Comparison of ENCODE assay signal across 20 cellular contexts in the genomic region with DNA sequence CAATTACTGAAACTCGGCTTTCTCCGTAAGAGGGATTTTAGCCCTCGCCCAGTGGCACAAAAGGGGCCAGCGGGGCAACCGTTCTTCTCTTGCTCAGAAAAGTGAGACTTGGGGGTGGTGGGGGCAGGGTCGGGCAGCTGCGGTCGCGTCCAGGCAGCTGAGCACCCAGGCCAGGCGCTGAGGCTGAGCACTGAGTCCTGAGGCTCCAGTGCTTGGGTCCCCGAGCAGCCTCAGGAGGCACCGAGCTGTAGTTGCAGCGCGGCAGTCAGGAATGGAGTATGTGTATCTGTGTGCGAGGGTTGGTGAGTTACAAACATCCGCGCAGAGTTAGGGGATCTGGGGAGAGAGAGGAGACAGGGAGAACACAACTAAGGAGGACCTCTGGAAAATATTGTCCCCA. TPM values are rescaled to one million over a fixed set of nuclear protein-coding genes. Genes with fewer than 3 reads are reported as not detected.
DNase-seq lines count a peak whose midpoint lies in the region; ATAC-seq and TF ChIP-seq lines count a peak whose summit lies in the region.
"Had no signal": no experiment of that assay in that cellular context is flagged by ENCODE, and none has a peak within 500 bp of the region (broad histone marks: within the 10 kb centered on the region; RNA-seq: fewer than 3 reads in every experiment).

No MANE protein-coding gene starts in this region.

- no TSS peak for BruUV-seq in MCF 10A (replicated peaks; lab: Mats Ljungman, UMichigan)

- TF ChIP-seq CTCF in breast epithelium (IDR thresholded peaks at IDR 0.05), result no peak
- no peak for TF ChIP-seq CTCF in MCF 10A (IDR thresholded peaks at IDR 0.05; ENCODE audit: unreplicated experiment)
- TF ChIP-seq CTCF in fibroblast of mammary gland (conservative IDR thresholded peaks at IDR 0.05; ENCODE audit: control insufficient read depth, insufficient read depth, low read depth, low read length), result no peak
- TF ChIP-seq CTCF in osteoblast (IDR thresholded peaks at IDR 0.05; ENCODE audit: extremely low read depth, low read depth, low read length), result no peak
- no peak for TF ChIP-seq CTCF in type B pancreatic cell (conservative IDR thresholded peaks at IDR 0.05)

- no peak overlapping the region for H3K27ac Mint-ChIP-seq in MCF 10A (ENCODE audit: low read depth, unreplicated experiment)
- no peak overlapping the region for H3K27ac Mint-ChIP-seq in type B pancreatic cell
- H3K27ac Mint-ChIP-seq: activated T-helper 1 cell treated with anti-CD3 and anti-CD28 coated beads, Interleukin-12 subunit alpha, Interleukin-12 subunit beta, Interleukin-2, Interleukin-4 antibody, amounts not matched to agents 30 ng/mL and 10 ng/mL and 1 ng/mL, durations not matched to agents 14 hours and 24 hours and 36 hours had no signal

- H3K4me1 Mint-ChIP-seq in MCF 10A (ENCODE audit: insufficient read depth, unreplicated experiment) (peaks cover 18% of the 10 kb centered on the region), type B pancreatic cell (ENCODE audit: unreplicated experiment) (peaks cover 43% of the 10 kb centered on the region)

- no peak overlapping the region for H2AFZ ChIP-seq in osteoblast (ENCODE audit: low read length)

- H3K79me2 ChIP-seq in osteoblast (ENCODE audit: insufficient read depth, low read length), result peaks cover 99% of the 10 kb centered on the region

- TF ChIP-seq POLR2A in breast epithelium (IDR thresholded peaks at IDR 0.05), result no peak

- H3K27me3 ChIP-seq in breast epithelium, result no peaks in the 10 kb centered on the region
- no peaks in the 10 kb centered on the region for H3K27me3 ChIP-seq in osteoblast (ENCODE audit: insufficient read depth, low read length)

- H3K36me3 Mint-ChIP-seq in MCF 10A (ENCODE audit: insufficient read depth, unreplicated experiment), result peaks cover 2% of the 10 kb centered on the region
- peaks cover 4% of the 10 kb centered on the region for H3K36me3 Mint-ChIP-seq in type B pancreatic cell

- no peak overlapping the region for H3K4me3 Mint-ChIP-seq in MCF 10A (ENCODE audit: unreplicated experiment)
- H3K4me3 Mint-ChIP-seq in type B pancreatic cell, result peak overlapping the region; percentile 66
- H3K4me3 Mint-ChIP-seq: activated T-helper 1 cell treated with anti-CD3 and anti-CD28 coated beads, Interleukin-12 subunit alpha, Interleukin-12 subunit beta, Interleukin-2, Interleukin-4 antibody, amounts not matched to agents 30 ng/mL and 10 ng/mL and 1 ng/mL, durations not matched to agents 14 hours and 24 hours and 36 hours had no signal

- CTCF ChIA-PET in MCF 10A (lab: Yijun Ruan, JAX), result interaction anchor here (0.6 to 5.6 kb wide), 9 partner anchors 8 to 355 kb away, joined by 3 to 40 read pairs (median 5); a partner anchor contains a TSS

- no peak for ATAC-seq in HG03097 (IDR thresholded peaks at IDR 0.05; ENCODE audit: low FRiP score, unreplicated experiment)
- ATAC-seq: left lobe of liver; right lobe of liver; stimulated activated naive CD8-positive, alpha-beta T cell treated with anti-CD3 and anti-CD28 coated beads, Interleukin-15, Interleukin-2, amounts not matched to agents 100 U/mL and 50 U/mL, for 24 hours had no signal

- POLR2A ChIA-PET in MCF 10A (lab: Yijun Ruan, JAX), result interaction anchor here (0.9 to 1.6 kb wide), 3 partner anchors 9 to 25 kb away, joined by 4 to 8 read pairs (median 6); a partner anchor contains a TSS

- H3K27ac ChIP-seq in breast epithelium, result peak overlapping the region; percentile 99
- H3K27ac ChIP-seq in osteoblast (ENCODE audit: low read depth, low read length), result peak overlapping the region; percentile 42
- H3K27ac ChIP-seq: 22Rv1, right lobe of liver had no signal

- H3K9me3 ChIP-seq in breast epithelium (no peaks in the 10 kb centered on the region), osteoblast (ENCODE audit: low read depth, low read length) (no peaks in the 10 kb centered on the region)
- H3K9me3 ChIP-seq: Caco-2, HAP-1, right lobe of liver had no signal

- H3K4me3 ChIP-seq in breast epithelium, result peak overlapping the region; percentile 30 to 60 (median 30)
- H3K4me3 ChIP-seq in fibroblast of mammary gland (ENCODE audit: control insufficient read depth, low read depth, low read length), result peak overlapping the region; percentile 33
- peak overlapping the region; percentile 40 for H3K4me3 ChIP-seq in osteoblast (ENCODE audit: insufficient read depth, low read length)
- H3K4me3 ChIP-seq: HAP-1, right lobe of liver had no signal

- H4K20me1 ChIP-seq in osteoblast (ENCODE audit: insufficient read depth, low read length), result peaks cover 48% of the 10 kb centered on the region

- peaks cover 0 to 20% of the 10 kb centered on the region in 2 donors for H3K4me1 ChIP-seq in breast epithelium
- peaks cover 69% of the 10 kb centered on the region for H3K4me1 ChIP-seq in osteoblast (ENCODE audit: insufficient read depth, low read length)
- H3K4me1 ChIP-seq: right lobe of liver had no signal

- intact Hi-C loops in breast epithelium (cut with DNase I; ENCODE audit: low total_unique reads) (no loop called here), MCF 10A (cut with micrococcal nuclease) (no loop called here)

- H3K4me2 ChIP-seq in osteoblast (ENCODE audit: insufficient read depth, low read length), result peak overlapping the region; percentile 70

- DNase-seq in breast epithelium (ENCODE audit: low spot score in 2 of 2) (peak in 1 of 2 donors; percentile 47), MCF 10A (ENCODE audit: unreplicated experiment) (no peak), fibroblast of mammary gland (ENCODE audit: low read depth) (no peak), osteoblast (ENCODE audit: insufficient read length, low spot score, missing footprints) (no peak), type B pancreatic cell (ENCODE audit: extremely low spot score, unreplicated experiment) (no peak), GOT3 (lab: John Stamatoyannopoulos, UW) (no peak)
- no peak for DNase-seq in activated effector memory CD4-positive, alpha-beta T cell treated with anti-CD3 and anti-CD28 coated beads, Interleukin-2, amount 50 U/mL, for 16 hours
- DNase-seq: Caco-2; NCI-H2081; NK-92 treated with Interleukin-12 subunit alpha and Interleukin-12 subunit beta, amount 100 ng/mL, for 24 hours; RPMI8226; stimulated activated CD4-positive, alpha-beta T cell treated with anti-CD3 and anti-CD28 coated beads, Interleukin-2, amount 100 ng/mL, for 24 hours; stimulated activated naive CD8-positive, alpha-beta T cell treated with anti-CD3 and anti-CD28 coated beads, Interleukin-15, Interleukin-2, amounts not matched to agents 100 U/mL and 50 U/mL, for 24 hours had no signal

- no peaks in the 10 kb centered on the region for H3K36me3 ChIP-seq in breast epithelium
- peaks cover 5% of the 10 kb centered on the region for H3K36me3 ChIP-seq in osteoblast (ENCODE audit: insufficient read depth, low read length)
- H3K36me3 ChIP-seq: HAP-1, right lobe of liver had no signal

- H3K9me3 Mint-ChIP-seq in MCF 10A (ENCODE audit: unreplicated experiment), result no peaks in the 10 kb centered on the region
- no peaks in the 10 kb centered on the region for H3K9me3 Mint-ChIP-seq in type B pancreatic cell
- H3K9me3 Mint-ChIP-seq: activated T-helper 1 cell treated with anti-CD3 and anti-CD28 coated beads, Interleukin-12 subunit alpha, Interleukin-12 subunit beta, Interleukin-2, Interleukin-4 antibody, amounts not matched to agents 30 ng/mL and 10 ng/mL and 1 ng/mL, durations not matched to agents 14 hours and 24 hours and 36 hours had no signal

- H3K27me3 Mint-ChIP-seq in MCF 10A (ENCODE audit: insufficient read depth, unreplicated experiment) (no peaks in the 10 kb centered on the region), type B pancreatic cell (peaks cover 95% of the 10 kb centered on the region)

RNA-seq across cellular contexts. Expression of a gene that starts 4.1 kb away (rescaled TPM):
- total RNA-seq in breast epithelium (1 to 10 TPM; 3.3 to 4.1 (median 4.0) TPM), MCF 10A (2022) (7.1 and 11.5 TPM in 2 replicates), osteoblast (5.6 and 7.2 TPM in 2 replicates), type B pancreatic cell (ENCODE audit: low replicate concordance) (4.8 and 23.0 TPM in 2 replicates)
- total RNA-seq: activated T-helper 1 cell treated with anti-CD3 and anti-CD28 coated beads, Interleukin-12 subunit alpha, Interleukin-12 subunit beta, Interleukin-2, Interleukin-4 antibody, amounts not matched to agents 30 ng/mL and 10 ng/mL and 1 ng/mL, durations not matched to agents 14 hours and 24 hours and 36 hours; left lobe of liver; osteocyte; right lobe of liver had no signal

RNA-seq across cellular contexts. Expression of a gene that starts 8.7 kb away (rescaled TPM):
- total RNA-seq in breast epithelium (under 1 TPM; 0.73 to 0.98 (median 0.96) TPM), MCF 10A (2022) (0.74 TPM in 1 of 2 replicates, not detected in the other), osteoblast (1.8 and 2.1 TPM in 2 replicates), type B pancreatic cell (ENCODE audit: low replicate concordance) (1.9 and 56.9 TPM in 2 replicates)
- total RNA-seq: activated T-helper 1 cell treated with anti-CD3 and anti-CD28 coated beads, Interleukin-12 subunit alpha, Interleukin-12 subunit beta, Interleukin-2, Interleukin-4 antibody, amounts not matched to agents 30 ng/mL and 10 ng/mL and 1 ng/mL, durations not matched to agents 14 hours and 24 hours and 36 hours; left lobe of liver; osteocyte; right lobe of liver had no signal

RNA-seq across cellular contexts. Expression of a gene that starts 15.3 kb away (rescaled TPM):
- 1 to 10 TPM in 2 of 3 donors, under 1 TPM in 1; 0.73 to 5.4 (median 2.0) TPM for total RNA-seq in breast epithelium
- total RNA-seq in MCF 10A (2022), result 6.0 and 6.9 TPM in 2 replicates
- 3.2 and 5.1 TPM in 2 replicates for total RNA-seq in osteoblast
- total RNA-seq in type B pancreatic cell (ENCODE audit: low replicate concordance), result 0.77 and 1.5 TPM in 2 replicates
- total RNA-seq: activated T-helper 1 cell treated with anti-CD3 and anti-CD28 coated beads, Interleukin-12 subunit alpha, Interleukin-12 subunit beta, Interleukin-2, Interleukin-4 antibody, amounts not matched to agents 30 ng/mL and 10 ng/mL and 1 ng/mL, durations not matched to agents 14 hours and 24 hours and 36 hours; left lobe of liver; osteocyte; right lobe of liver had no signal

RNA-seq across cellular contexts. Expression of a gene that starts 24.2 kb away (rescaled TPM):
- 10 to 100 TPM in 1 of 3 donors, 1 to 10 TPM in 2; 3.8 to 16.8 (median 4.6) TPM for total RNA-seq in breast epithelium
- total RNA-seq in MCF 10A (2022), result 5.2 and 6.0 TPM in 2 replicates
- 8.3 and 11.6 TPM in 2 replicates for total RNA-seq in osteoblast
- 0.27 and 0.36 TPM in 2 replicates for total RNA-seq in type B pancreatic cell (ENCODE audit: low replicate concordance)
- total RNA-seq: activated T-helper 1 cell treated with anti-CD3 and anti-CD28 coated beads, Interleukin-12 subunit alpha, Interleukin-12 subunit beta, Interleukin-2, Interleukin-4 antibody, amounts not matched to agents 30 ng/mL and 10 ng/mL and 1 ng/mL, durations not matched to agents 14 hours and 24 hours and 36 hours; left lobe of liver; osteocyte; right lobe of liver had no signal

RNA-seq across cellular contexts. Expression of a gene that starts 29.5 kb away (rescaled TPM):
- total RNA-seq in breast epithelium (1 to 10 TPM; 1.8 to 2.3 (median 1.9) TPM), MCF 10A (2022) (1.7 and 1.8 TPM in 2 replicates), osteoblast (3.3 and 4.1 TPM in 2 replicates), type B pancreatic cell (ENCODE audit: low replicate concordance) (6.7 and 47.9 TPM in 2 replicates)
- total RNA-seq: activated T-helper 1 cell treated with anti-CD3 and anti-CD28 coated beads, Interleukin-12 subunit alpha, Interleukin-12 subunit beta, Interleukin-2, Interleukin-4 antibody, amounts not matched to agents 30 ng/mL and 10 ng/mL and 1 ng/mL, durations not matched to agents 14 hours and 24 hours and 36 hours; osteocyte had no signal
